22 cellular contexts compared by ENCODE assay signal in the genomic region with DNA sequence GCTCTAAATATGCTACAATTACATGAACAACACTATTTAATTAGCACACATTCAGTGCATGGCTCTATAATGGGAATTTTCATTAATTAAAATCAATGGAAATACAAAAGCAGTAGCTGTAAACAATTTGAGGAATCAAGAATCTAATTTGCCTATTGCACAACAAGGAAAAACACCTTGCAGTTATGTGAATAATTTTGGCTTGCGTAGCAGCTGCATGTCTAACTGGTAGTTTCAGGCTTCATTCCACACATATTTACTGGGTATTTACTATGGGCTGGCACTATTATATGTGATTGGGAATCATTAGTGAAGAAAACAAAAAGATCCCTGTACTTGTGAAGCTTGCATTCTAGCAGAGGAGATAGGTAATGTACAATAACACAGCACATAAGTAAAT. TPM values are rescaled to one million over a fixed set of nuclear protein-coding genes. Genes with fewer than 3 reads are reported as not detected.
"Had no signal": no experiment of that assay in that cellular context is flagged by ENCODE, and none has a peak within 500 bp of the region (broad histone marks: within the 10 kb centered on the region; RNA-seq: fewer than 3 reads in every experiment).

No MANE protein-coding gene starts in this region.

- H3K9me3 ChIP-seq: heart left ventricle, mucosa of descending colon, prostate gland, right lobe of liver, spleen, stomach had no signal

- H3K27ac ChIP-seq: coronary artery, heart left ventricle, prostate gland, right lobe of liver, spleen, stomach had no signal

- H3K27me3 ChIP-seq: heart left ventricle, right lobe of liver, spleen, stomach had no signal

- FAIRE-seq: endothelial cell of umbilical vein, frontal cortex, urothelium cell line had no signal

- ATAC-seq: heart left ventricle; mucosa of descending colon; naive thymus-derived CD8-positive, alpha-beta T cell; right lobe of liver had no signal

- H3K4me1 ChIP-seq: heart left ventricle, prostate gland, spleen, stomach had no signal

- DNase-seq: effector CD4-positive, alpha-beta T cell; endodermal cell; heart left ventricle; hippocampal formation; kidney glomerular epithelial cell; mammary epithelial cell; mucosa of descending colon; naive thymus-derived CD8-positive, alpha-beta T cell; retina; right lobe of liver; spleen; stimulated activated CD4-positive, alpha-beta T cell treated with anti-CD3 and anti-CD28 coated beads, Interleukin-15, amount 100 ng/mL, for 24 hours; stimulated activated CD4-positive, alpha-beta T cell treated with anti-CD3 and anti-CD28 coated beads, Interleukin-1b, Interleukin-23, amount 100 ng/mL, for 48 hours; stimulated activated CD4-positive, alpha-beta T cell treated with anti-CD3 and anti-CD28 coated beads, Interleukin-4, amount 100 ng/mL, for 4 hours; stimulated activated naive CD4-positive, alpha-beta T cell; stomach; substantia nigra had no signal

- H3K36me3 ChIP-seq: heart left ventricle, prostate gland, right lobe of liver, spleen, stomach had no signal

- H3K4me3 ChIP-seq: coronary artery, heart left ventricle, mucosa of descending colon, prostate gland, right lobe of liver, spleen, stomach had no signal

RNA-seq across cellular contexts. Expression of gene KIF6, which starts 26.4 kb away (rescaled TPM):
- total RNA-seq: endothelial cell of umbilical vein; naive thymus-derived CD8-positive, alpha-beta T cell had no signal
- polyA plus RNA-seq: endothelial cell of umbilical vein had no signal
